ENCODE assay signal across 1 cellular context in the genomic region with DNA sequence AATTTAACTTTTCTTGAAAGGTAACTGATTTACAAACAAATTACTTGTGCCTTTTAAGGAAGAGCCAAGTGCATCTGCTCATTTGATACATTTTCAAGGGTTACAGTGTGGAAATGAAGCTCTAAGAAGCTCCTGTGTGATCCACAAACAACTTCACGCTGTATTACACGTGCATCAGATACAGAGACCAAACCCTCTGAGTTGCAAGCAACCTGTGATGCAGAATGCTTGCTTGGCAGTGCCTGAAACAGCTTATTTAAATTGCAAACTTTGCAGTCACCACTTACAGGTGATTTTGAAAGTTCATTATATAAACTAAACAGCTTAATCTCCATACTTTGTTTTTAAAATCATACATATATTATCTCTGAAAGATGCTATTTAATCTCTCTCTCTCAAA.
TF ChIP-seq lines count a peak whose summit lies in the region.

No MANE protein-coding gene starts in this region.

TF ChIP-seq in A549, 52 proteins besides CTCF, POLR2A, EP300 and RAD21 (continued from another document):
- TF ChIP-seq, protein P1, sequence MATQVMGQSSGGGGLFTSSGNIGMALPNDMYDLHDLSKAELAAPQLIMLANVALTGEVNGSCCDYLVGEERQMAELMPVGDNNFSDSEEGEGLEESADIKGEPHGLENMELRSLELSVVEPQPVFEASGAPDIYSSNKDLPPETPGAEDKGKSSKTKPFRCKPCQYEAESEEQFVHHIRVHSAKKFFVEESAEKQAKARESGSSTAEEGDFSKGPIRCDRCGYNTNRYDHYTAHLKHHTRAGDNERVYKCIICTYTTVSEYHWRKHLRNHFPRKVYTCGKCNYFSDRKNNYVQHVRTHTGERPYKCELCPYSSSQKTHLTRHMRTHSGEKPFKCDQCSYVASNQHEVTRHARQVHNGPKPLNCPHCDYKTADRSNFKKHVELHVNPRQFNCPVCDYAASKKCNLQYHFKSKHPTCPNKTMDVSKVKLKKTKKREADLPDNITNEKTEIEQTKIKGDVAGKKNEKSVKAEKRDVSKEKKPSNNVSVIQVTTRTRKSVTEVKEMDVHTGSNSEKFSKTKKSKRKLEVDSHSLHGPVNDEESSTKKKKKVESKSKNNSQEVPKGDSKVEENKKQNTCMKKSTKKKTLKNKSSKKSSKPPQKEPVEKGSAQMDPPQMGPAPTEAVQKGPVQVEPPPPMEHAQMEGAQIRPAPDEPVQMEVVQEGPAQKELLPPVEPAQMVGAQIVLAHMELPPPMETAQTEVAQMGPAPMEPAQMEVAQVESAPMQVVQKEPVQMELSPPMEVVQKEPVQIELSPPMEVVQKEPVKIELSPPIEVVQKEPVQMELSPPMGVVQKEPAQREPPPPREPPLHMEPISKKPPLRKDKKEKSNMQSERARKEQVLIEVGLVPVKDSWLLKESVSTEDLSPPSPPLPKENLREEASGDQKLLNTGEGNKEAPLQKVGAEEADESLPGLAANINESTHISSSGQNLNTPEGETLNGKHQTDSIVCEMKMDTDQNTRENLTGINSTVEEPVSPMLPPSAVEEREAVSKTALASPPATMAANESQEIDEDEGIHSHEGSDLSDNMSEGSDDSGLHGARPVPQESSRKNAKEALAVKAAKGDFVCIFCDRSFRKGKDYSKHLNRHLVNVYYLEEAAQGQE (IDR thresholded peaks at IDR 0.05): no peak
- no peak for TF ChIP-seq CHD4 (IDR thresholded peaks at IDR 0.05; ENCODE audit: borderline replicate concordance)
